In genomic region chr9:127450831-127451680, GRCh38 we compare ENCODE assay signal across 8 cellular contexts. TPM values are rescaled to one million over a fixed set of nuclear protein-coding genes. Genes with fewer than 3 reads are reported as not detected.
DNase-seq lines count a peak whose midpoint lies in the region; ATAC-seq and TF ChIP-seq lines count a peak whose summit lies in the region.

LRSAM1 (plus strand) TSS chr9:127451510; CDS start chr9:127454528, 3,018 bp downstream.
RPL12 (minus strand) TSS chr9:127451406; CDS start chr9:127451317, 89 bp downstream.

- H3K4me1 Mint-ChIP-seq in activated CD4-positive, alpha-beta T cell treated with anti-CD3 and anti-CD28 coated beads, Interleukin-2, amount 10 ng/mL, durations not matched to agents 24 days and 14 days: peaks cover 46% of the 10 kb centered on the region

- DNase-seq in NCI-H526 treated with DMSO at 0.1 percent for 48 hours (lab: John Stamatoyannopoulos, UW) (peak; percentile 80), colonic mucosa (peak; percentile 98), left colon (peak; percentile 96 to 99)
- peak; percentile 99 for DNase-seq in activated CD4-positive, alpha-beta T cell treated with anti-CD3 and anti-CD28 coated beads, Interleukin-2, amount 10 ng/mL, durations not matched to agents 24 days and 14 days
- DNase-seq in stimulated activated CD4-positive, alpha-beta T cell treated with anti-CD3 and anti-CD28 coated beads, Interleukin-1b, Interleukin-23, amount 100 ng/mL, for 4 hours (ENCODE audit: low read depth in 2 of 2): peak; percentile 99 to 100

- peak within 1 kb of the TSS; percentile 98 for H3K4me3 Mint-ChIP-seq in activated CD4-positive, alpha-beta T cell treated with anti-CD3 and anti-CD28 coated beads, Interleukin-2, amount 10 ng/mL, durations not matched to agents 24 days and 14 days

- H3K27me3 Mint-ChIP-seq in activated CD4-positive, alpha-beta T cell treated with anti-CD3 and anti-CD28 coated beads, Interleukin-2, amount 10 ng/mL, durations not matched to agents 24 days and 14 days: no peaks in the 10 kb centered on the region

- H3K4me1 ChIP-seq in BLaER1 (peaks cover 37% of the 10 kb centered on the region), colonic mucosa (peaks cover 9% of the 10 kb centered on the region)

- H3K36me3 Mint-ChIP-seq in activated CD4-positive, alpha-beta T cell treated with anti-CD3 and anti-CD28 coated beads, Interleukin-2, amount 10 ng/mL, durations not matched to agents 24 days and 14 days (ENCODE audit: low read depth): peaks cover 61% of the 10 kb centered on the region

- ATAC-seq in GM19324 (IDR thresholded peaks at IDR 0.05; ENCODE audit: low FRiP score, unreplicated experiment) (peak; percentile 69), HG03460 (IDR thresholded peaks at IDR 0.05; ENCODE audit: unreplicated experiment) (peak; percentile 59), left colon (peak; percentile 79)

- TF ChIP-seq CTCF in colonic mucosa (IDR thresholded peaks at IDR 0.05): no peak

- peak within 1 kb of the TSS; percentile 99 for H3K27ac ChIP-seq in BLaER1
- peak within 1 kb of the TSS; percentile 95 for H3K27ac ChIP-seq in colonic mucosa

- intact Hi-C loops in activated CD4-positive, alpha-beta T cell treated with anti-CD3 and anti-CD28 coated beads, Interleukin-2, amount 10 ng/mL, durations not matched to agents 24 days and 14 days (cut with micrococcal nuclease): loop anchor here (1.0 to 5.0 kb wide), 3 partner anchors 27 to 326 kb away; partner anchors contain the start of genes SH2D3C, SLC2A8 and ZNF79
- intact Hi-C loops in colonic mucosa (cut with DNase I) (no loop called here), left colon (cut with DNase I, micrococcal nuclease) (no loop called here)

- H3K4me2 ChIP-seq in BLaER1: peak within 1 kb of the TSS; percentile 99

- H3K9ac ChIP-seq in BLaER1 (peak within 1 kb of the TSS; percentile 99), colonic mucosa (ENCODE audit: low read depth in 2 of 2, low read length in 2 of 2) (peak within 1 kb of the TSS; percentile 86 to 95)

- peak within 1 kb of the TSS; percentile 98 for H3K4me3 ChIP-seq in BLaER1
- H3K4me3 ChIP-seq in colonic mucosa: peak within 1 kb of the TSS; percentile 96

- H3K36me3 ChIP-seq in BLaER1 (peaks cover 51% of the 10 kb centered on the region), colonic mucosa (peaks cover 22% of the 10 kb centered on the region)

- H3K27ac Mint-ChIP-seq in activated CD4-positive, alpha-beta T cell treated with anti-CD3 and anti-CD28 coated beads, Interleukin-2, amount 10 ng/mL, durations not matched to agents 24 days and 14 days: peak within 1 kb of the TSS; percentile 98

- H3K9me3 ChIP-seq in BLaER1: peaks cover 4% of the 10 kb centered on the region; the same call in 1 of the 2 replicates
- H3K9me3 ChIP-seq in colonic mucosa: no peaks in the 10 kb centered on the region

- H3K27me3 ChIP-seq in BLaER1 (no peaks in the 10 kb centered on the region), colonic mucosa (no peaks in the 10 kb centered on the region)

- H3K9me3 Mint-ChIP-seq in activated CD4-positive, alpha-beta T cell treated with anti-CD3 and anti-CD28 coated beads, Interleukin-2, amount 10 ng/mL, durations not matched to agents 24 days and 14 days: no peaks in the 10 kb centered on the region

- peaks cover 50% of the 10 kb centered on the region for H4K20me1 ChIP-seq in BLaER1

RNA-seq across cellular contexts. Expression of gene LRSAM1, which starts in this region (rescaled TPM):
- total RNA-seq in activated CD4-positive, alpha-beta T cell treated with anti-CD3 and anti-CD28 coated beads, Interleukin-2, amount 10 ng/mL, durations not matched to agents 24 days and 14 days: 24.6 and 26.4 TPM in 2 replicates
- total RNA-seq in colonic mucosa: 10 to 100 TPM; 14.7 to 15.6 TPM
- 10 to 100 TPM; 13.9 to 20.6 TPM for total RNA-seq in left colon

RNA-seq across cellular contexts. Expression of gene RPL12, which starts in this region (rescaled TPM):
- 1,245 and 1,252 TPM in 2 replicates for total RNA-seq in activated CD4-positive, alpha-beta T cell treated with anti-CD3 and anti-CD28 coated beads, Interleukin-2, amount 10 ng/mL, durations not matched to agents 24 days and 14 days
- 100 to 1,000 TPM; 916 to 973 TPM for total RNA-seq in colonic mucosa
- 100 to 1,000 TPM; 837 to 857 TPM for total RNA-seq in left colon

Comparison
In these comparisons a context has a peak if more than half of its experiments do, and no peak if none do; other contexts are left out.
1. Peak in every context shown above with its lines: DNase-seq, ATAC-seq, H3K4me3 ChIP-seq and H3K27ac ChIP-seq.